Comparison of ENCODE assay signal across 1 cellular context in genomic region chr7:1567893-1568292, GRCh38.
TF ChIP-seq lines count a peak whose summit lies in the region.

No MANE protein-coding gene starts in this region.

TF ChIP-seq in WTC11, 78 proteins besides CTCF, POLR2A, EP300 and RAD21 (continued from another document):
- TF ChIP-seq MLX (CRISPR knock-in tag; IDR thresholded peaks at IDR 0.05) (no peak), RELA (CRISPR knock-in tag; IDR thresholded peaks at IDR 0.05; ENCODE audit: borderline replicate concordance) (no peak), USF1 (CRISPR knock-in tag; IDR thresholded peaks at IDR 0.05) (no peak), ZNF416 (CRISPR knock-in tag; IDR thresholded peaks at IDR 0.05) (no peak), CREB1 (CRISPR knock-in tag; IDR thresholded peaks at IDR 0.05) (no peak)
